9 cellular contexts compared by ENCODE assay signal in genomic region chr22:35377735-35378134, GRCh38. TPM values are rescaled to one million over a fixed set of nuclear protein-coding genes. Genes with fewer than 3 reads are reported as not detected.
A peak's percentile ranks its signal among the peaks of the same experiment; 100 is the strongest.
DNase-seq lines count a peak whose midpoint lies in the region; ATAC-seq and TF ChIP-seq lines count a peak whose summit lies in the region.
"Had no signal": no experiment of that assay in that cellular context is flagged by ENCODE, and none has a peak within 500 bp of the region (broad histone marks: within the 10 kb centered on the region; RNA-seq: fewer than 3 reads in every experiment).

No MANE protein-coding gene starts in this region.

- H3K4me1 ChIP-seq in HUES6 (ENCODE audit: control insufficient read depth, insufficient read depth, low read length) (peaks cover 58% of the 10 kb centered on the region), RWPE2 (ENCODE audit: insufficient read depth, poor library complexity, severe bottlenecking) (peaks cover 9% of the 10 kb centered on the region), mucosa of descending colon (ENCODE audit: low read depth) (peaks cover 44% of the 10 kb centered on the region)

- ATAC-seq in RWPE2 (ENCODE audit: low read depth): no peak
- ATAC-seq in stimulated activated effector memory CD8-positive, alpha-beta T cell treated with anti-CD3 and anti-CD28 coated beads, Interleukin-12 subunit alpha, Interleukin-12 subunit beta, amount 100 ng/mL, for 72 hours: no peak
- no peak for ATAC-seq in mucosa of descending colon

- H3K9me3 ChIP-seq in HUES6 (ENCODE audit: control insufficient read depth, insufficient read depth, low read depth, low read length): no peaks in the 10 kb centered on the region
- H3K9me3 ChIP-seq in RWPE2 (ENCODE audit: severe bottlenecking): no peaks in the 10 kb centered on the region
- H3K9me3 ChIP-seq in mucosa of descending colon: no peaks in the 10 kb centered on the region
- H3K9me3 ChIP-seq: MG63 had no signal

- no peaks in the 10 kb centered on the region for H3K36me3 ChIP-seq in HUES6 (ENCODE audit: control insufficient read depth, insufficient read depth, low read length)
- H3K36me3 ChIP-seq in RWPE2 (ENCODE audit: low read depth): no peaks in the 10 kb centered on the region
- H3K36me3 ChIP-seq in mucosa of descending colon (ENCODE audit: low read depth): no peaks in the 10 kb centered on the region
- H3K36me3 ChIP-seq: MG63 had no signal

- H3K27me3 ChIP-seq in HUES6 (ENCODE audit: control insufficient read depth, insufficient read depth, low read length) (no peaks in the 10 kb centered on the region), RWPE2 (ENCODE audit: insufficient read depth, poor library complexity, severe bottlenecking) (no peaks in the 10 kb centered on the region)
- H3K27me3 ChIP-seq: MG63 had no signal

- H3K27ac ChIP-seq in HUES6 (ENCODE audit: low read depth, low read length) (peak overlapping the region; percentile 85), RWPE2 (ENCODE audit: poor library complexity, severe bottlenecking) (peak overlapping the region; percentile 40)

- TF ChIP-seq CTCF in RWPE2 (IDR thresholded peaks at IDR 0.05; ENCODE audit: poor library complexity, severe bottlenecking) (no peak), mucosa of descending colon (IDR thresholded peaks at IDR 0.05) (no peak)

- H3K4me1 Mint-ChIP-seq in stimulated activated effector memory CD8-positive, alpha-beta T cell treated with anti-CD3 and anti-CD28 coated beads, Interleukin-12 subunit alpha, Interleukin-12 subunit beta, amount 100 ng/mL, for 72 hours: peaks cover 31% of the 10 kb centered on the region

- no peaks in the 10 kb centered on the region for H3K9me3 Mint-ChIP-seq in stimulated activated effector memory CD8-positive, alpha-beta T cell treated with anti-CD3 and anti-CD28 coated beads, Interleukin-12 subunit alpha, Interleukin-12 subunit beta, amount 100 ng/mL, for 72 hours

- H3K9ac ChIP-seq in HUES6 (ENCODE audit: low read length): peak overlapping the region; percentile 71

- H3K4me3 ChIP-seq in HUES6 (ENCODE audit: low read depth, low read length) (no peak overlapping the region), RWPE2 (ENCODE audit: severe bottlenecking) (no peak overlapping the region), mucosa of descending colon (no peak overlapping the region)
- H3K4me3 ChIP-seq: MG63 had no signal

- no peaks in the 10 kb centered on the region for H3K36me3 Mint-ChIP-seq in stimulated activated effector memory CD8-positive, alpha-beta T cell treated with anti-CD3 and anti-CD28 coated beads, Interleukin-12 subunit alpha, Interleukin-12 subunit beta, amount 100 ng/mL, for 72 hours

- H3K27ac Mint-ChIP-seq in stimulated activated effector memory CD8-positive, alpha-beta T cell treated with anti-CD3 and anti-CD28 coated beads, Interleukin-12 subunit alpha, Interleukin-12 subunit beta, amount 100 ng/mL, for 72 hours: peak overlapping the region; percentile 86

- DNase-seq in RWPE2 (ENCODE audit: low spot score) (no peak), iPS DF 19.7 (ENCODE audit: low read depth, low spot score) (peak; percentile 73), NCI-H2196 treated with DMSO at 0.1 percent for 48 hours (lab: John Stamatoyannopoulos, UW; ENCODE audit: unreplicated experiment) (no peak), NCI-H748 (lab: John Stamatoyannopoulos, UW; ENCODE audit: unreplicated experiment) (no peak), mucosa of descending colon (no peak)
- no peak for DNase-seq in stimulated activated effector memory CD8-positive, alpha-beta T cell treated with anti-CD3 and anti-CD28 coated beads, Interleukin-12 subunit alpha, Interleukin-12 subunit beta, amount 100 ng/mL, for 72 hours (ENCODE audit: low spot score in 2 of 2)
- DNase-seq: HCEC 1CT, MG63 had no signal

- H3K4me3 Mint-ChIP-seq in stimulated activated effector memory CD8-positive, alpha-beta T cell treated with anti-CD3 and anti-CD28 coated beads, Interleukin-12 subunit alpha, Interleukin-12 subunit beta, amount 100 ng/mL, for 72 hours: peak overlapping the region; percentile 27

- intact Hi-C loops in mucosa of descending colon (cut with DNase I, micrococcal nuclease): no loop called here

RNA-seq across cellular contexts. Expression of gene HMOX1, which starts 3.2 kb away (rescaled TPM):
- 10 to 100 TPM; 33.8 to 71.4 (median 55.5) TPM for total RNA-seq in mucosa of descending colon

RNA-seq across cellular contexts. Expression of gene MCM5, which starts 22.2 kb away (rescaled TPM):
- total RNA-seq in mucosa of descending colon: 10 to 100 TPM; 18.5 to 45.2 (median 30.3) TPM
